1 cellular context compared by ENCODE assay signal in genomic region chr5:119179857-119180641, GRCh38.
TF ChIP-seq lines count a peak whose summit lies in the region.

No MANE protein-coding gene starts in this region.

TF ChIP-seq in IMR-90, 13 proteins besides CTCF, POLR2A, EP300 and RAD21 (continued from another document):
- TF ChIP-seq CHD1 (IDR thresholded peaks at IDR 0.05; ENCODE audit: low read depth, low read length): no peak
- no peak for TF ChIP-seq CEBPB (IDR thresholded peaks at IDR 0.05; ENCODE audit: low read depth, low read length)
- no peak for TF ChIP-seq BHLHE40 (IDR thresholded peaks at IDR 0.05; ENCODE audit: low read depth, low read length)
- TF ChIP-seq SMC3 (IDR thresholded peaks at IDR 0.05; ENCODE audit: low read depth, low read length): no peak
- TF ChIP-seq, protein P1, sequence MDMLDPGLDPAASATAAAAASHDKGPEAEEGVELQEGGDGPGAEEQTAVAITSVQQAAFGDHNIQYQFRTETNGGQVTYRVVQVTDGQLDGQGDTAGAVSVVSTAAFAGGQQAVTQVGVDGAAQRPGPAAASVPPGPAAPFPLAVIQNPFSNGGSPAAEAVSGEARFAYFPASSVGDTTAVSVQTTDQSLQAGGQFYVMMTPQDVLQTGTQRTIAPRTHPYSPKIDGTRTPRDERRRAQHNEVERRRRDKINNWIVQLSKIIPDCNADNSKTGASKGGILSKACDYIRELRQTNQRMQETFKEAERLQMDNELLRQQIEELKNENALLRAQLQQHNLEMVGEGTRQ (IDR thresholded peaks at IDR 0.05; ENCODE audit: low read depth, low read length): no peak
